9 cellular contexts compared by ENCODE assay signal in the genomic region with DNA sequence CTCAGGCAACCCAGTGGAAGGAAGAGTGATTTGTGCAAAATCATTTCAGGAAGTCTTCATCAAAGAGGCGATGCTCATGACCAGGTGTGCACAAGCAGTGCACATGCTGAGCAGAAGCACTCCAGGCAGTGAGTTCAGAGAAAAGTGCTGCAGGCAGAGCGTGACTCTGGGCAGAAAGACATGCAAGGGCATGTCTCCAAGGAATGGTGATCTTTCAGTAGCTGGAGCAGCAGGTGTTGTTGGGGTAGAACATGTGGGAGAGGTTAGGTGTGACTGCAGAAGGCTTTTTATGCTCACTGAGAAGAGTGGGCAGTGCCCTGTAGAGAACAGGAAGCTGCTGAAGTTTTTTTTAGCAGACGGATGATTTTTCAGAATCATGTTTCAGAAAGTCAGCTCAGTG.
DNase-seq lines count a peak whose midpoint lies in the region; ATAC-seq and TF ChIP-seq lines count a peak whose summit lies in the region.
"Had no signal": no experiment of that assay in that cellular context is flagged by ENCODE, and none has a peak within 500 bp of the region (broad histone marks: within the 10 kb centered on the region; RNA-seq: fewer than 3 reads in every experiment).

No MANE protein-coding gene starts in this region.

- no peak overlapping the region for H3K4me2 ChIP-seq in neural progenitor cell

- no peaks in the 10 kb centered on the region for H3K79me2 ChIP-seq in neural progenitor cell (ENCODE audit: low read depth)

- H3K9ac ChIP-seq in neural progenitor cell = no peak overlapping the region

- no peaks in the 10 kb centered on the region for H3K4me1 Mint-ChIP-seq in neural progenitor cell
- no peaks in the 10 kb centered on the region for H3K4me1 Mint-ChIP-seq in activated T-helper 2 cell treated with anti-CD3 and anti-CD28 coated beads, Interferon-gamma antibody, Interleukin-2, Interleukin-4, amounts not matched to agents 10 μg/mL and 5 μg/mL and 100 μg/mL, durations not matched to agents 14 hours and 24 hours and 36 hours (ENCODE audit: low read depth)
- H3K4me1 Mint-ChIP-seq in CD14-positive monocyte = no peaks in the 10 kb centered on the region

- H3K9me3 Mint-ChIP-seq in neural progenitor cell = no peaks in the 10 kb centered on the region
- no peaks in the 10 kb centered on the region for H3K9me3 Mint-ChIP-seq in activated T-helper 2 cell treated with anti-CD3 and anti-CD28 coated beads, Interferon-gamma antibody, Interleukin-2, Interleukin-4, amounts not matched to agents 10 μg/mL and 5 μg/mL and 100 μg/mL, durations not matched to agents 14 hours and 24 hours and 36 hours
- no peaks in the 10 kb centered on the region for H3K9me3 Mint-ChIP-seq in CD14-positive monocyte

- no peaks in the 10 kb centered on the region for H3F3A ChIP-seq in neural progenitor cell (ENCODE audit: low read depth)

- no peak overlapping the region for H3K27ac ChIP-seq in neural progenitor cell

- H3K4me1 ChIP-seq in neural progenitor cell = peaks cover 3% of the 10 kb centered on the region

- TF ChIP-seq CTCF in neural progenitor cell (IDR thresholded peaks at IDR 0.05) (no peak), CD14-positive monocyte (IDR thresholded peaks at IDR 0.05) (no peak), GM10266 (IDR thresholded peaks at IDR 0.05; ENCODE audit: control insufficient read depth, insufficient read depth, low read depth, missing control alignments) (no peak)

- peak overlapping the region; percentile 54 for H2AFZ ChIP-seq in neural progenitor cell (replicated peaks)

- H3K4me3 ChIP-seq in neural progenitor cell = no peak overlapping the region

- no peaks in the 10 kb centered on the region for H3K36me3 Mint-ChIP-seq in neural progenitor cell
- H3K36me3 Mint-ChIP-seq in activated T-helper 2 cell treated with anti-CD3 and anti-CD28 coated beads, Interferon-gamma antibody, Interleukin-2, Interleukin-4, amounts not matched to agents 10 μg/mL and 5 μg/mL and 100 μg/mL, durations not matched to agents 14 hours and 24 hours and 36 hours (ENCODE audit: low read depth) = no peaks in the 10 kb centered on the region
- H3K36me3 Mint-ChIP-seq in CD14-positive monocyte = no peaks in the 10 kb centered on the region

- no peaks in the 10 kb centered on the region for H3K27me3 Mint-ChIP-seq in neural progenitor cell (ENCODE audit: insufficient read depth, low read depth)
- H3K27me3 Mint-ChIP-seq in activated T-helper 2 cell treated with anti-CD3 and anti-CD28 coated beads, Interferon-gamma antibody, Interleukin-2, Interleukin-4, amounts not matched to agents 10 μg/mL and 5 μg/mL and 100 μg/mL, durations not matched to agents 14 hours and 24 hours and 36 hours (ENCODE audit: low read depth) = no peaks in the 10 kb centered on the region
- H3K27me3 Mint-ChIP-seq in CD14-positive monocyte (ENCODE audit: low read depth in 3 of 3) = no peaks in the 10 kb centered on the region

- intact Hi-C loops in activated T-helper 2 cell treated with anti-CD3 and anti-CD28 coated beads, Interferon-gamma antibody, Interleukin-2, Interleukin-4, amounts not matched to agents 10 μg/mL and 5 μg/mL and 100 μg/mL, durations not matched to agents 14 hours and 24 hours and 36 hours (cut with micrococcal nuclease) = no loop called here
- intact Hi-C loops in CD14-positive monocyte (cut with micrococcal nuclease) = no loop called here

- ATAC-seq in GM19397 (IDR thresholded peaks at IDR 0.05; ENCODE audit: unreplicated experiment) (peak; percentile 79), HG03097 (IDR thresholded peaks at IDR 0.05; ENCODE audit: low FRiP score, unreplicated experiment) (peak; percentile 70)

- H3K4me3 Mint-ChIP-seq in neural progenitor cell = no peak overlapping the region
- H3K4me3 Mint-ChIP-seq in activated T-helper 2 cell treated with anti-CD3 and anti-CD28 coated beads, Interferon-gamma antibody, Interleukin-2, Interleukin-4, amounts not matched to agents 10 μg/mL and 5 μg/mL and 100 μg/mL, durations not matched to agents 14 hours and 24 hours and 36 hours (ENCODE audit: low read depth) = no peak overlapping the region
- H3K4me3 Mint-ChIP-seq in CD14-positive monocyte = no peak overlapping the region

- DNase-seq in NCI-H510A treated with DMSO at 0.1 percent for 48 hours (lab: John Stamatoyannopoulos, UW) (peak; percentile 92), neural progenitor cell (ENCODE audit: low spot score) (no peak), NCI-H524 treated with DMSO at 0.1 percent for 48 hours (lab: John Stamatoyannopoulos, UW) (no peak), CD14-positive monocyte (ENCODE audit: low spot score) (no peak), GM10266 (ENCODE audit: extremely low spot score) (no peak)
- no peak for DNase-seq in activated T-helper 2 cell treated with anti-CD3 and anti-CD28 coated beads, Interferon-gamma antibody, Interleukin-2, Interleukin-4, amounts not matched to agents 10 μg/mL and 5 μg/mL and 100 μg/mL, durations not matched to agents 14 hours and 24 hours and 36 hours (ENCODE audit: low spot score)
- DNase-seq: SW 1271 had no signal

- H3K27me3 ChIP-seq in neural progenitor cell = no peaks in the 10 kb centered on the region

- H3K27ac Mint-ChIP-seq in neural progenitor cell (no peak overlapping the region), CD14-positive monocyte (no peak overlapping the region)
- H3K27ac Mint-ChIP-seq in activated T-helper 2 cell treated with anti-CD3 and anti-CD28 coated beads, Interferon-gamma antibody, Interleukin-2, Interleukin-4, amounts not matched to agents 10 μg/mL and 5 μg/mL and 100 μg/mL, durations not matched to agents 14 hours and 24 hours and 36 hours = no peak overlapping the region

- H4K20me1 ChIP-seq in neural progenitor cell (ENCODE audit: low read depth) = no peaks in the 10 kb centered on the region

- no peaks in the 10 kb centered on the region for H3K36me3 ChIP-seq in neural progenitor cell

- H3K9me3 ChIP-seq in neural progenitor cell (ENCODE audit: low read depth) = no peaks in the 10 kb centered on the region
